In genomic region chr5:6900247-6900646, GRCh38 we compare ENCODE assay signal across 20 cellular contexts.
"Had no signal": no experiment of that assay in that cellular context is flagged by ENCODE, and none has a peak within 500 bp of the region (broad histone marks: within the 10 kb centered on the region; RNA-seq: fewer than 3 reads in every experiment).

No MANE protein-coding gene starts in this region.

- H3K36me3 Mint-ChIP-seq: activated naive CD4-positive, alpha-beta T cell treated with anti-CD3 and anti-CD28 coated beads, Interleukin-2, amount 50 U/mL, for 24 hours; naive thymus-derived CD4-positive, alpha-beta T cell; stimulated activated memory B cell treated with anti-CD40 and anti-IgM and Interleukin-4, amounts not matched to agents 10 μg/mL and 1 μg/mL and 100 μg/mL, for 72 hours; WTC11 had no signal

- H3K9me3 ChIP-seq: sigmoid colon, transverse colon, vagina had no signal

- H3K4me3 Mint-ChIP-seq: activated naive CD4-positive, alpha-beta T cell treated with anti-CD3 and anti-CD28 coated beads, Interleukin-2, amount 50 U/mL, for 24 hours; naive thymus-derived CD4-positive, alpha-beta T cell; stimulated activated memory B cell treated with anti-CD40 and anti-IgM and Interleukin-4, amounts not matched to agents 10 μg/mL and 1 μg/mL and 100 μg/mL, for 72 hours; WTC11 had no signal

- H3K9me3 Mint-ChIP-seq: activated naive CD4-positive, alpha-beta T cell treated with anti-CD3 and anti-CD28 coated beads, Interleukin-2, amount 50 U/mL, for 24 hours had no signal

- H3K4me2 ChIP-seq: smooth muscle cell had no signal

- ATAC-seq: foreskin keratinocyte; left lung; naive thymus-derived CD4-positive, alpha-beta T cell; stimulated activated memory B cell treated with anti-CD40 and anti-IgM and Interleukin-4, amounts not matched to agents 10 μg/mL and 1 μg/mL and 100 μg/mL, for 72 hours; WTC11 had no signal

- H3K36me3 ChIP-seq: left lung, sigmoid colon, transverse colon, vagina had no signal

- H3K27me3 Mint-ChIP-seq: activated naive CD4-positive, alpha-beta T cell treated with anti-CD3 and anti-CD28 coated beads, Interleukin-2, amount 50 U/mL, for 24 hours; stimulated activated memory B cell treated with anti-CD40 and anti-IgM and Interleukin-4, amounts not matched to agents 10 μg/mL and 1 μg/mL and 100 μg/mL, for 72 hours had no signal

- H3K4me1 ChIP-seq: foreskin keratinocyte, left lung, vagina had no signal

- DNase-seq: activated gamma-delta T cell treated with Interleukin-2 at 50 U/mL for 16 hours; activated T-cell treated with anti-CD3 and anti-CD28 coated beads, Interleukin-2, amount 50 U/mL, for 1 hour; aorta; central memory CD4-positive, alpha-beta T cell; dermis blood vessel endothelial cell; effector CD8-positive, alpha-beta T cell; foreskin keratinocyte; hippocampal formation; left lung; naive thymus-derived CD4-positive, alpha-beta T cell; nucleus accumbens; sigmoid colon; stimulated activated CD4-positive, alpha-beta T cell treated with anti-CD3 and anti-CD28 coated beads, Interleukin-15, amount 100 ng/mL, for 24 hours; transverse colon had no signal

- H3K4me1 Mint-ChIP-seq: activated naive CD4-positive, alpha-beta T cell treated with anti-CD3 and anti-CD28 coated beads, Interleukin-2, amount 50 U/mL, for 24 hours; naive thymus-derived CD4-positive, alpha-beta T cell; stimulated activated memory B cell treated with anti-CD40 and anti-IgM and Interleukin-4, amounts not matched to agents 10 μg/mL and 1 μg/mL and 100 μg/mL, for 72 hours had no signal

- H3K27ac ChIP-seq: foreskin keratinocyte, left lung, vagina had no signal

- H3K27ac Mint-ChIP-seq: activated naive CD4-positive, alpha-beta T cell treated with anti-CD3 and anti-CD28 coated beads, Interleukin-2, amount 50 U/mL, for 24 hours; naive thymus-derived CD4-positive, alpha-beta T cell; stimulated activated memory B cell treated with anti-CD40 and anti-IgM and Interleukin-4, amounts not matched to agents 10 μg/mL and 1 μg/mL and 100 μg/mL, for 72 hours; WTC11 had no signal

- H3K27me3 ChIP-seq: foreskin keratinocyte, left lung, sigmoid colon, transverse colon, vagina had no signal

- H3K4me3 ChIP-seq: left lung, lung, sigmoid colon, smooth muscle cell, transverse colon, vagina had no signal
